ENCODE assay signal across 8 cellular contexts in the genomic region with DNA sequence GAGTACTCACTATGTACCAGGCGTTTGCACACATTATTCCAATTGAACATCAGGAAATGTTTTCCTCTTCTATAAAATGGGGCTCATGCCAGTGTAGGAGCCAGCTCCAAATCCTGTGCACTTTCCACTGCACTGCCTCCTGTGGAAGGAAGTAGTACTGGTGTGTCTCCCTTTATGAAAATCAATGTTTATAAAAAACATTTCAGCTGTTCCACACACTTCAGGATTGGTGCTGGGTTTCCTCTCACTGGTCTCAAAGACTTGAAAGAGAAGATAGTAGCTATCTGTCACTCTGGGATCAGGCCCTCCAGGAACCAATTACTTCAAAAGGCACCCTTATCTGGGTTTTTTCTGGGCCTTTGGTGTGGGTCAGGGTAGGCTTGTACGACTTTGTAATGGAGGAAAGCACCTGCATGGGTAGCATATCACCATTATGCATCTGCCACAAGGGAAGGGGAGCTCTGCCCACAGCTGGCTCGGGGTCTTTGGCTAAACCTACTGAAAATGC. TPM values are rescaled to one million over a fixed set of nuclear protein-coding genes. Genes with fewer than 3 reads are reported as not detected.
DNase-seq lines count a peak whose midpoint lies in the region; ATAC-seq and TF ChIP-seq lines count a peak whose summit lies in the region.

No MANE protein-coding gene starts in this region.

- no peak overlapping the region for H3K27ac ChIP-seq in WERI-Rb-1

- H3K9me3 ChIP-seq in WERI-Rb-1 (ENCODE audit: severe bottlenecking), result no peaks in the 10 kb centered on the region

- no peak overlapping the region for H3K4me3 Mint-ChIP-seq in activated naive CD4-positive, alpha-beta T cell treated with anti-CD3 and anti-CD28 coated beads for 36 hours
- no peak overlapping the region for H3K4me3 Mint-ChIP-seq in type B pancreatic cell

- H3K4me3 ChIP-seq in WERI-Rb-1 (ENCODE audit: low read depth, low read length), result no peak overlapping the region

- CTCF ChIA-PET in activated naive CD4-positive, alpha-beta T cell treated with anti-CD3 and anti-CD28 coated beads for 36 hours (lab: Charles Lee), result interaction anchor here (0.6 to 3.2 kb wide), 12 partner anchors 10 to 423 kb away, joined by 3 to 20 read pairs (median 4); no protein-coding TSS in a partner anchor

- peaks cover 78% of the 10 kb centered on the region for H3K36me3 ChIP-seq in WERI-Rb-1

- H3K27me3 ChIP-seq in WERI-Rb-1 (ENCODE audit: insufficient read depth, low read depth, severe bottlenecking), result no peaks in the 10 kb centered on the region

- no peaks in the 10 kb centered on the region for H3K9me3 Mint-ChIP-seq in activated naive CD4-positive, alpha-beta T cell treated with anti-CD3 and anti-CD28 coated beads for 36 hours
- no peaks in the 10 kb centered on the region for H3K9me3 Mint-ChIP-seq in type B pancreatic cell

- TF ChIP-seq CTCF in WERI-Rb-1 (IDR thresholded peaks at IDR 0.05; ENCODE audit: low read depth, low read length), result peak; percentile 36
- TF ChIP-seq CTCF in type B pancreatic cell (conservative IDR thresholded peaks at IDR 0.05), result peak; percentile 66

- peaks cover 21% of the 10 kb centered on the region for H3K4me1 Mint-ChIP-seq in activated naive CD4-positive, alpha-beta T cell treated with anti-CD3 and anti-CD28 coated beads for 36 hours (ENCODE audit: low read depth)
- H3K4me1 Mint-ChIP-seq in type B pancreatic cell (ENCODE audit: unreplicated experiment), result no peaks in the 10 kb centered on the region

- DNase-seq in activated naive CD4-positive, alpha-beta T cell treated with anti-CD3 and anti-CD28 coated beads for 36 hours, result peak; percentile 36
- no peak for DNase-seq in activated naive CD4-positive, alpha-beta T cell treated with anti-CD3 and anti-CD28 coated beads, Interleukin-2, amount 50 U/mL, for 16 hours
- DNase-seq in WERI-Rb-1, result no peak
- no peak for DNase-seq in Right ventricle myocardium superior
- no peak for DNase-seq in type B pancreatic cell (ENCODE audit: extremely low spot score, unreplicated experiment)
- no peak for DNase-seq in retina
- DNase-seq in A172 (ENCODE audit: low spot score), result no peak
- no peak for DNase-seq in HuH-7.5 (ENCODE audit: low spot score)

- peak; percentile 63 for ATAC-seq in Right ventricle myocardium superior (ENCODE audit: poor library complexity)

- peak overlapping the region; percentile 54 for H3K27ac Mint-ChIP-seq in activated naive CD4-positive, alpha-beta T cell treated with anti-CD3 and anti-CD28 coated beads for 36 hours
- no peak overlapping the region for H3K27ac Mint-ChIP-seq in type B pancreatic cell

- intact Hi-C loops in activated naive CD4-positive, alpha-beta T cell treated with anti-CD3 and anti-CD28 coated beads for 36 hours (cut with micrococcal nuclease), result loop anchor here (5.0 kb wide), 1 partner anchor 412 kb away; no protein-coding TSS in a partner anchor
- intact Hi-C loops in Right ventricle myocardium superior (cut with DNase I), result no loop called here

- H3K36me3 Mint-ChIP-seq in activated naive CD4-positive, alpha-beta T cell treated with anti-CD3 and anti-CD28 coated beads for 36 hours (ENCODE audit: low read depth), result peaks cover 45% of the 10 kb centered on the region
- H3K36me3 Mint-ChIP-seq in type B pancreatic cell, result peaks cover 28% of the 10 kb centered on the region

- no peaks in the 10 kb centered on the region for H3K27me3 Mint-ChIP-seq in activated naive CD4-positive, alpha-beta T cell treated with anti-CD3 and anti-CD28 coated beads for 36 hours (ENCODE audit: low read depth)
- no peaks in the 10 kb centered on the region for H3K27me3 Mint-ChIP-seq in type B pancreatic cell

RNA-seq across cellular contexts. Expression of a gene that starts 32.5 kb away (rescaled TPM):
- total RNA-seq in activated naive CD4-positive, alpha-beta T cell treated with anti-CD3 and anti-CD28 coated beads for 36 hours, result 10 to 100 TPM; 61.1 to 64.2 TPM
- total RNA-seq in Right ventricle myocardium superior, result 53.3 TPM
- 59.4 and 83.7 TPM in 2 replicates for total RNA-seq in type B pancreatic cell (ENCODE audit: low replicate concordance)
- 39.4 and 39.5 TPM in 2 replicates for total RNA-seq in A172 (2014; rRNA removed; shearing (Covaris generic))
